Comparison of ENCODE assay signal across 1 cellular context in genomic region chr20:38214871-38215788, GRCh38.
TF ChIP-seq lines count a peak whose summit lies in the region.

No MANE protein-coding gene starts in this region.

TF ChIP-seq in HepG2, 621 proteins besides CTCF, POLR2A, EP300 and RAD21:
- 0 out of 2 replicates have a peak, but pooled peaks have one; percentile 9 for TF ChIP-seq BHLHE40 (IDR thresholded peaks at IDR 0.05; ENCODE audit: low read length)
- peak; percentile 39; the same call in 1 of the 2 replicates for TF ChIP-seq MTA1 (CRISPR knock-in tag; IDR thresholded peaks at IDR 0.05; ENCODE audit: borderline replicate concordance)
- TF ChIP-seq, protein P1, sequence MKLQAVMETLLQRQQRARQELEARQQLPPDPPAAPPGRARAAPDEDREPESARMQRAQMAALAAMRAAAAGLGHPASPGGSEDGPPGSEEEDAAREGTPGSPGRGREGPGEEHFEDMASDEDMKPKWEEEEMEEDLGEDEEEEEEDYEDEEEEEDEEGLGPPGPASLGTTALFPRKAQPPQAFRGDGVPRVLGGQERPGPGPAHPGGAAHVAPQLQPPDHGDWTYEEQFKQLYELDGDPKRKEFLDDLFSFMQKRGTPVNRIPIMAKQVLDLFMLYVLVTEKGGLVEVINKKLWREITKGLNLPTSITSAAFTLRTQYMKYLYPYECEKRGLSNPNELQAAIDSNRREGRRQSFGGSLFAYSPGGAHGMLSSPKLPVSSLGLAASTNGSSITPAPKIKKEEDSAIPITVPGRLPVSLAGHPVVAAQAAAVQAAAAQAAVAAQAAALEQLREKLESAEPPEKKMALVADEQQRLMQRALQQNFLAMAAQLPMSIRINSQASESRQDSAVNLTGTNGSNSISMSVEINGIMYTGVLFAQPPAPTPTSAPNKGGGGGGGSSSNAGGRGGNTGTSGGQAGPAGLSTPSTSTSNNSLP (IDR thresholded peaks at IDR 0.05; ENCODE audit: low read depth, low read length) = 0 out of 2 replicates have a peak, but pooled peaks have one; percentile 12
- no peak for TF ChIP-seq ATF7 (IDR thresholded peaks at IDR 0.05)
- peak; percentile 60; the same call in 1 of the 2 replicates for TF ChIP-seq ATF7 (CRISPR knock-in tag; IDR thresholded peaks at IDR 0.05)
- TF ChIP-seq TARDBP (CRISPR knock-in tag; IDR thresholded peaks at IDR 0.05) = no peak
- TF ChIP-seq ZNF350 (CRISPR knock-in tag; IDR thresholded peaks at IDR 0.05; ENCODE audit: borderline replicate concordance, low read depth) = 0 out of 2 replicates have a peak, but pooled peaks have one; percentile 18
- 0 out of 2 replicates have a peak, but pooled peaks have one; percentile 35 for TF ChIP-seq FOXO4 (CRISPR knock-in tag; conservative IDR thresholded peaks at IDR 0.05)
- TF ChIP-seq ZBTB1 (CRISPR knock-in tag; IDR thresholded peaks at IDR 0.05; ENCODE audit: borderline replicate concordance) = no peak
- no peak for TF ChIP-seq NFYB (CRISPR knock-in tag; IDR thresholded peaks at IDR 0.05)
- no peak for TF ChIP-seq IKZF1 (IDR thresholded peaks at IDR 0.05)
- TF ChIP-seq XRCC5 (optimal IDR thresholded peaks at IDR 0.05; ENCODE audit: low read length) = peak; percentile 30
